ENCODE assay signal across 22 cellular contexts in genomic region chr11:124737638-124738293, GRCh38. TPM values are rescaled to one million over a fixed set of nuclear protein-coding genes. Genes with fewer than 3 reads are reported as not detected.
"Had no signal": no experiment of that assay in that cellular context is flagged by ENCODE, and none has a peak within 500 bp of the region (broad histone marks: within the 10 kb centered on the region; RNA-seq: fewer than 3 reads in every experiment).

No MANE protein-coding gene starts in this region.

- H3K9me3 Mint-ChIP-seq: activated T-cell treated with anti-CD3 and anti-CD28 coated beads, Interleukin-2, amount 50 U/mL, for 72 hours; central memory CD8-positive, alpha-beta T cell; immature natural killer cell; stimulated activated memory B cell treated with anti-CD40 and anti-IgM and Interleukin-4, amounts not matched to agents 10 μg/mL and 1 μg/mL and 100 μg/mL, for 72 hours; T-helper 1 cell treated with Interleukin-12 subunit alpha and Interleukin-12 subunit beta and Interleukin-4 antibody, amounts not matched to agents 30 μg/mL and 1 μg/mL, for 36 hours had no signal

- FAIRE-seq: pancreas had no signal

- H3K9me3 ChIP-seq: esophagus muscularis mucosa, left ventricle myocardium inferior, neutrophil, pancreas, sigmoid colon had no signal

- H3K27ac ChIP-seq: esophagus muscularis mucosa, left ventricle myocardium inferior, neutrophil, pancreas, sigmoid colon had no signal

- H3K27me3 Mint-ChIP-seq: activated naive CD8-positive, alpha-beta T cell had no signal

- H3K27ac Mint-ChIP-seq: activated naive CD8-positive, alpha-beta T cell; activated T-cell treated with anti-CD3 and anti-CD28 coated beads, Interleukin-2, amount 50 U/mL, for 72 hours; immature natural killer cell; stimulated activated memory B cell treated with anti-CD40 and anti-IgM and Interleukin-4, amounts not matched to agents 10 μg/mL and 1 μg/mL and 100 μg/mL, for 72 hours; T-helper 1 cell treated with Interleukin-12 subunit alpha and Interleukin-12 subunit beta and Interleukin-4 antibody, amounts not matched to agents 30 μg/mL and 1 μg/mL, for 36 hours had no signal

- H3K4me3 Mint-ChIP-seq: activated naive CD8-positive, alpha-beta T cell; central memory CD8-positive, alpha-beta T cell; stimulated activated memory B cell treated with anti-CD40 and anti-IgM and Interleukin-4, amounts not matched to agents 10 μg/mL and 1 μg/mL and 100 μg/mL, for 72 hours; T-helper 1 cell treated with Interleukin-12 subunit alpha and Interleukin-12 subunit beta and Interleukin-4 antibody, amounts not matched to agents 30 μg/mL and 1 μg/mL, for 36 hours had no signal

- DNase-seq: activated CD4-positive, alpha-beta T cell treated with anti-CD3 and anti-CD28 coated beads, Interleukin-2, amount 50 U/mL, for 1 hour; activated CD4-positive, CD25-positive, alpha-beta regulatory T cell treated with anti-CD3 and anti-CD28 coated beads, Interleukin-2, amount 50 U/mL, for 72 hours; activated CD8-positive, alpha-beta memory T cell treated with anti-CD3 and anti-CD28 coated beads, Interleukin-2, amount 50 U/mL, for 4 hours; activated gamma-delta T cell; activated T-cell treated with anti-CD3 and anti-CD28 coated beads, Interleukin-2, amount 50 U/mL, for 72 hours; amniotic stem cell; cortex of kidney; effector CD8-positive, alpha-beta T cell; immature natural killer cell; kidney glomerular epithelial cell; left ventricle myocardium inferior; mammary epithelial cell; midbrain; pancreas; sigmoid colon; stimulated activated CD4-positive, alpha-beta T cell treated with anti-CD3 and anti-CD28 coated beads, Interleukin-4, amount 100 ng/mL, for 4 hours had no signal

- H3K36me3 ChIP-seq: esophagus muscularis mucosa, left ventricle myocardium inferior, neutrophil, pancreas, sigmoid colon had no signal

- H3K4me3 ChIP-seq: esophagus muscularis mucosa, left ventricle myocardium inferior, pancreas, sigmoid colon had no signal

- H3K36me3 Mint-ChIP-seq: activated naive CD8-positive, alpha-beta T cell; immature natural killer cell; stimulated activated memory B cell treated with anti-CD40 and anti-IgM and Interleukin-4, amounts not matched to agents 10 μg/mL and 1 μg/mL and 100 μg/mL, for 72 hours had no signal

RNA-seq across cellular contexts. Expression of gene VSIG2, which starts 14.3 kb away (rescaled TPM):
- total RNA-seq: mammary epithelial cell had no signal
